In genomic region chr21:42596657-42597056, GRCh38 we compare ENCODE assay signal across 18 cellular contexts. TPM values are rescaled to one million over a fixed set of nuclear protein-coding genes. Genes with fewer than 3 reads are reported as not detected.
DNase-seq lines count a peak whose midpoint lies in the region; ATAC-seq and TF ChIP-seq lines count a peak whose summit lies in the region.
"Had no signal": no experiment of that assay in that cellular context is flagged by ENCODE, and none has a peak within 500 bp of the region (broad histone marks: within the 10 kb centered on the region; RNA-seq: fewer than 3 reads in every experiment).

No MANE protein-coding gene starts in this region.

- no peaks in the 10 kb centered on the region for H3K4me1 ChIP-seq in psoas muscle
- H3K4me1 ChIP-seq: HAP-1 had no signal

- peak; percentile 14 for DNase-seq in activated effector memory CD4-positive, alpha-beta T cell treated with anti-CD3 and anti-CD28 coated beads, Interleukin-2, amount 50 U/mL, for 16 hours
- no peak for DNase-seq in activated effector memory CD4-positive, alpha-beta T cell treated with Interleukin-2 at 50 U/mL for 16 hours
- DNase-seq in islet precursor cell, result peak; percentile 13
- peak; percentile 55 for DNase-seq in mesenteric fat pad (ENCODE audit: low spot score)
- DNase-seq in stimulated activated naive B cell treated with anti-CD40 and anti-IgM and Interleukin-4, amounts not matched to agents 10 μg/mL and 1 μg/mL and 100 μg/mL, for 72 hours, result no peak
- DNase-seq in psoas muscle, result no peak
- DNase-seq: C1 segment of cervical spinal cord; Calu3; CD4-positive, alpha-beta memory T cell; COR-L47; DMS53; DMS79 treated with DMSO at 0.1 percent for 48 hours; GF-D8; GOT3; HFFc6 had no signal

- no peak for TF ChIP-seq CTCF in psoas muscle (IDR thresholded peaks at IDR 0.05)

- H3K4me3 Mint-ChIP-seq in stimulated activated naive B cell treated with anti-CD40 and anti-IgM and Interleukin-4, amounts not matched to agents 10 μg/mL and 1 μg/mL and 100 μg/mL, for 72 hours, result no peak overlapping the region
- H3K4me3 Mint-ChIP-seq: CD4-positive, alpha-beta memory T cell; HFFc6 had no signal

- no peaks in the 10 kb centered on the region for H3K36me3 ChIP-seq in psoas muscle (ENCODE audit: insufficient read depth in 1 of 2, low read depth in 1 of 2)
- H3K36me3 ChIP-seq: HAP-1 had no signal

- intact Hi-C loops in psoas muscle (cut with DNase I), result no loop called here

- no peak overlapping the region for H3K27ac ChIP-seq in psoas muscle

- peaks cover 10 to 18% of the 10 kb centered on the region in 2 donors for H3K27me3 Mint-ChIP-seq in stimulated activated naive B cell treated with anti-CD40 and anti-IgM and Interleukin-4, amounts not matched to agents 10 μg/mL and 1 μg/mL and 100 μg/mL, for 72 hours

- 69 to 88% (median 82%) methylated on average over 2 of the region's 2 CpGs for WGBS in psoas muscle, 3 donors

- H3K27ac Mint-ChIP-seq in stimulated activated naive B cell treated with anti-CD40 and anti-IgM and Interleukin-4, amounts not matched to agents 10 μg/mL and 1 μg/mL and 100 μg/mL, for 72 hours, result peak overlapping the region; percentile 47
- H3K27ac Mint-ChIP-seq: CD4-positive, alpha-beta memory T cell; HFFc6 had no signal

- no peaks in the 10 kb centered on the region for H3K9me3 Mint-ChIP-seq in stimulated activated naive B cell treated with anti-CD40 and anti-IgM and Interleukin-4, amounts not matched to agents 10 μg/mL and 1 μg/mL and 100 μg/mL, for 72 hours

- peaks cover 6 to 11% of the 10 kb centered on the region in 2 donors for H3K4me1 Mint-ChIP-seq in stimulated activated naive B cell treated with anti-CD40 and anti-IgM and Interleukin-4, amounts not matched to agents 10 μg/mL and 1 μg/mL and 100 μg/mL, for 72 hours

- no peaks in the 10 kb centered on the region for H3K36me3 Mint-ChIP-seq in stimulated activated naive B cell treated with anti-CD40 and anti-IgM and Interleukin-4, amounts not matched to agents 10 μg/mL and 1 μg/mL and 100 μg/mL, for 72 hours
- H3K36me3 Mint-ChIP-seq: CD4-positive, alpha-beta memory T cell had no signal

- no peaks in the 10 kb centered on the region for H3K9me3 ChIP-seq in psoas muscle
- H3K9me3 ChIP-seq: HAP-1 had no signal

- H3K4me3 ChIP-seq in psoas muscle, result no peak overlapping the region
- H3K4me3 ChIP-seq: HAP-1 had no signal

- ATAC-seq in stimulated activated naive B cell treated with anti-CD40 and anti-IgM and Interleukin-4, amounts not matched to agents 10 μg/mL and 1 μg/mL and 100 μg/mL, for 72 hours (replicated peaks), result no peak
- ATAC-seq in psoas muscle, result no peak
- ATAC-seq in GM19351 (IDR thresholded peaks at IDR 0.05; ENCODE audit: unreplicated experiment), result no peak

- peaks cover 0 to 61% (median 4%) of the 10 kb centered on the region in 3 donors for H3K27me3 ChIP-seq in psoas muscle (ENCODE audit: insufficient read depth in 3 of 3, low read length in 2 of 3)

RNA-seq across cellular contexts. Expression of gene PDE9A, which starts 56.8 kb away (rescaled TPM):
- total RNA-seq in mesenteric fat pad (7.9 TPM), psoas muscle (1 to 10 TPM; 1.4 to 4.3 (median 1.8) TPM)
- 1 to 10 TPM; 1.2 to 1.8 (median 1.8) TPM for polyA plus RNA-seq in psoas muscle
- total RNA-seq: A172, HFFc6 had no signal

Comparison
In these comparisons a context has a peak if more than half of its experiments do, and no peak if none do; other contexts are left out.
1. DNase-seq: peak in activated effector memory CD4-positive, alpha-beta T cell treated with anti-CD3 and anti-CD28 coated beads, Interleukin-2, amount 50 U/mL, for 16 hours (single experiment), islet precursor cell (single experiment) and mesenteric fat pad (single experiment); none in activated effector memory CD4-positive, alpha-beta T cell treated with Interleukin-2 at 50 U/mL for 16 hours (single experiment), stimulated activated naive B cell treated with anti-CD40 and anti-IgM and Interleukin-4, amounts not matched to agents 10 μg/mL and 1 μg/mL and 100 μg/mL, for 72 hours (single experiment) and psoas muscle (0 of 2).